ENCODE assay signal across 15 cellular contexts in genomic region chr15:68341851-68342336, GRCh38.
DNase-seq lines count a peak whose midpoint lies in the region; ATAC-seq and TF ChIP-seq lines count a peak whose summit lies in the region.
"Had no signal": no experiment of that assay in that cellular context is flagged by ENCODE, and none has a peak within 500 bp of the region (broad histone marks: within the 10 kb centered on the region; RNA-seq: fewer than 3 reads in every experiment).

No MANE protein-coding gene starts in this region.

- H3K9me3 ChIP-seq in BLaER1 (no peaks in the 10 kb centered on the region), heart right ventricle (no peaks in the 10 kb centered on the region), sigmoid colon (no peaks in the 10 kb centered on the region), ovary (no peaks in the 10 kb centered on the region)

- intact Hi-C loops in heart right ventricle (cut with DNase I) (no loop called here), sigmoid colon (cut with DNase I) (no loop called here), ovary (cut with DNase I) (no loop called here)

- no peaks in the 10 kb centered on the region for H3K36me3 Mint-ChIP-seq in activated T-cell treated with anti-CD3 and anti-CD28 coated beads, Interleukin-2, amount 50 U/mL, for 24 hours (ENCODE audit: low read depth)
- H3K36me3 Mint-ChIP-seq: activated naive CD4-positive, alpha-beta T cell treated with anti-CD3 and anti-CD28 coated beads, Interleukin-2, amount 10 ng/mL, durations not matched to agents 7 days and 5 days; naive thymus-derived CD8-positive, alpha-beta T cell had no signal

- 0 out of 2 replicates have a peak overlapping the region, but pooled peaks have one; percentile 36 for H3K9ac ChIP-seq in BLaER1

- 45 to 55% methylated on average over 7 of the region's 7 CpGs for WGBS in heart right ventricle, 2 donors
- WGBS in sigmoid colon, 2 donors = 67 to 77% methylated on average over 7 of the region's 7 CpGs
- WGBS in ovary, 3 donors = 15 to 53% (median 37%) methylated on average over 7 of the region's 7 CpGs

- H3K36me3 ChIP-seq in BLaER1 = no peaks in the 10 kb centered on the region
- H3K36me3 ChIP-seq in heart right ventricle = peaks cover 0 to 8% (median 0%) of the 10 kb centered on the region in 9 donors
- no peaks in the 10 kb centered on the region for H3K36me3 ChIP-seq in sigmoid colon
- H3K36me3 ChIP-seq in ovary = no peaks in the 10 kb centered on the region

- DNase-seq in heart right ventricle (no peak), sigmoid colon (no peak), EL (no peak), ovary (no peak), NCI-H2107 (lab: John Stamatoyannopoulos, UW) (no peak)
- no peak for DNase-seq in activated T-cell treated with anti-CD3 and anti-CD28 coated beads, Interleukin-2, amount 50 U/mL, for 24 hours
- DNase-seq: activated naive CD4-positive, alpha-beta T cell treated with anti-CD3 and anti-CD28 coated beads, Interleukin-2, amount 10 ng/mL, durations not matched to agents 7 days and 5 days; cortex of kidney; DMS53; foreskin fibroblast; naive thymus-derived CD8-positive, alpha-beta T cell; NCI-H510A had no signal

- ATAC-seq in heart right ventricle = peak in 7 of 8 donors; percentile 18 to 49 (median 35)
- ATAC-seq: naive thymus-derived CD8-positive, alpha-beta T cell had no signal

- no peaks in the 10 kb centered on the region for H3K27me3 Mint-ChIP-seq in activated T-cell treated with anti-CD3 and anti-CD28 coated beads, Interleukin-2, amount 50 U/mL, for 24 hours

- H3K4me3 Mint-ChIP-seq in activated T-cell treated with anti-CD3 and anti-CD28 coated beads, Interleukin-2, amount 50 U/mL, for 24 hours = no peak overlapping the region
- H3K4me3 Mint-ChIP-seq: activated naive CD4-positive, alpha-beta T cell treated with anti-CD3 and anti-CD28 coated beads, Interleukin-2, amount 10 ng/mL, durations not matched to agents 7 days and 5 days; naive thymus-derived CD8-positive, alpha-beta T cell had no signal

- H3K27ac Mint-ChIP-seq in activated T-cell treated with anti-CD3 and anti-CD28 coated beads, Interleukin-2, amount 50 U/mL, for 24 hours = no peak overlapping the region
- H3K27ac Mint-ChIP-seq: activated naive CD4-positive, alpha-beta T cell treated with anti-CD3 and anti-CD28 coated beads, Interleukin-2, amount 10 ng/mL, durations not matched to agents 7 days and 5 days had no signal

- H3K27me3 ChIP-seq in BLaER1 = no peaks in the 10 kb centered on the region
- no peaks in the 10 kb centered on the region for H3K27me3 ChIP-seq in heart right ventricle
- H3K27me3 ChIP-seq in sigmoid colon = no peaks in the 10 kb centered on the region
- H3K27me3 ChIP-seq in ovary = no peaks in the 10 kb centered on the region

- no peak for TF ChIP-seq POLR2A in sigmoid colon (IDR thresholded peaks at IDR 0.05)
- no peak for TF ChIP-seq POLR2A in ovary (IDR thresholded peaks at IDR 0.05)

- peak overlapping the region; percentile 73 for H3K4me2 ChIP-seq in BLaER1

- H3K4me3 ChIP-seq in BLaER1 (no peak overlapping the region), heart right ventricle (no peak overlapping the region), sigmoid colon (no peak overlapping the region), ovary (no peak overlapping the region)
- H3K4me3 ChIP-seq: skin epidermis had no signal

- H3K9me3 Mint-ChIP-seq in activated T-cell treated with anti-CD3 and anti-CD28 coated beads, Interleukin-2, amount 50 U/mL, for 24 hours = no peaks in the 10 kb centered on the region
- H3K9me3 Mint-ChIP-seq: activated naive CD4-positive, alpha-beta T cell treated with anti-CD3 and anti-CD28 coated beads, Interleukin-2, amount 10 ng/mL, durations not matched to agents 7 days and 5 days; naive thymus-derived CD8-positive, alpha-beta T cell had no signal

- TF ChIP-seq CTCF in heart right ventricle (IDR thresholded peaks at IDR 0.05) (no peak), sigmoid colon (IDR thresholded peaks at IDR 0.05) (no peak), ovary (IDR thresholded peaks at IDR 0.05) (no peak)

- peak overlapping the region; percentile 10; the same call in 1 of the 2 replicates for H3K27ac ChIP-seq in BLaER1
- peak overlapping the region; percentile 53 for H3K27ac ChIP-seq in angular gyrus (ENCODE audit: low read depth, low read length)
- H3K27ac ChIP-seq in heart right ventricle = peak overlapping the region; percentile 52 to 87 (median 66)
- peak overlapping the region; percentile 3 to 61 (median 46) for H3K27ac ChIP-seq in sigmoid colon
- H3K27ac ChIP-seq in ovary = no peak overlapping the region

- H3K4me1 ChIP-seq in BLaER1 = peaks cover 86% of the 10 kb centered on the region
- peaks cover 18 to 31% (median 29%) of the 10 kb centered on the region in 9 donors for H3K4me1 ChIP-seq in heart right ventricle
- H3K4me1 ChIP-seq in sigmoid colon = peaks cover 0 to 15% (median 13%) of the 10 kb centered on the region in 4 donors
- H3K4me1 ChIP-seq in ovary (ENCODE audit: insufficient read depth) = peaks cover 6% of the 10 kb centered on the region

- TF ChIP-seq EP300 in sigmoid colon (IDR thresholded peaks at IDR 0.05) (no peak), ovary (IDR thresholded peaks at IDR 0.05) (no peak)

- no peaks in the 10 kb centered on the region for H3K4me1 Mint-ChIP-seq in activated T-cell treated with anti-CD3 and anti-CD28 coated beads, Interleukin-2, amount 50 U/mL, for 24 hours (ENCODE audit: low read depth)
- H3K4me1 Mint-ChIP-seq: activated naive CD4-positive, alpha-beta T cell treated with anti-CD3 and anti-CD28 coated beads, Interleukin-2, amount 10 ng/mL, durations not matched to agents 7 days and 5 days had no signal

- no peaks in the 10 kb centered on the region for H4K20me1 ChIP-seq in BLaER1

Comparison
In these comparisons a context has a peak if more than half of its experiments do, and no peak if none do; other contexts are left out.
1. H3K27ac ChIP-seq: peak in BLaER1 (single experiment), angular gyrus (single experiment), heart right ventricle (10 of 10) and sigmoid colon (4 of 4); none in ovary (0 of 2).